Comparison of ENCODE assay signal across 1 cellular context in the genomic region with DNA sequence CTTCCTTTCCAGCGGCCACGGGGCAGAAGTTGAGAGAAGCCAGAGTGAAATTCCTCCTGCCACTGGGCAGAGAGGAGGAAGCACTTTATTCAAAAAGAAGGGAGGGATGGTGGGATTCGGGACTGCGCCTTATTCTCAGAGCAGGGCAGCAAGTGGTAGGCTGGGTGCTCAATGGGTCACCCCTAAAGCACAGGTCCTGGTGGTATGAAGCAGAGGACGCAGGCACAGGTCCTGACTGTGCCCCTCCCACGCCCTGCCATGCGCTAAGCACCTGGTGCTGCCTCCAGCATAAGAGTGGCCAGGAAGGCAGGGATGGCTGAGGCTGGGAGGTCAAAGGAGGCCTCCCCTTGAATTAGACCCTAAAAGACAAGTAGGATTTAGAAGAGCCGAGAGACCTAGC.
TF ChIP-seq lines count a peak whose summit lies in the region.

No MANE protein-coding gene starts in this region.

TF ChIP-seq in H1, 55 proteins besides CTCF, POLR2A, EP300 and RAD21:
- TF ChIP-seq GTF2F1 (IDR thresholded peaks at IDR 0.05; ENCODE audit: borderline replicate concordance, low read depth, low read length): no peak
- TF ChIP-seq TEAD4 (IDR thresholded peaks at IDR 0.05; ENCODE audit: low read depth, low read length): no peak
- TF ChIP-seq CEBPB (IDR thresholded peaks at IDR 0.05; ENCODE audit: low read depth, low read length): no peak
- TF ChIP-seq, protein P1, sequence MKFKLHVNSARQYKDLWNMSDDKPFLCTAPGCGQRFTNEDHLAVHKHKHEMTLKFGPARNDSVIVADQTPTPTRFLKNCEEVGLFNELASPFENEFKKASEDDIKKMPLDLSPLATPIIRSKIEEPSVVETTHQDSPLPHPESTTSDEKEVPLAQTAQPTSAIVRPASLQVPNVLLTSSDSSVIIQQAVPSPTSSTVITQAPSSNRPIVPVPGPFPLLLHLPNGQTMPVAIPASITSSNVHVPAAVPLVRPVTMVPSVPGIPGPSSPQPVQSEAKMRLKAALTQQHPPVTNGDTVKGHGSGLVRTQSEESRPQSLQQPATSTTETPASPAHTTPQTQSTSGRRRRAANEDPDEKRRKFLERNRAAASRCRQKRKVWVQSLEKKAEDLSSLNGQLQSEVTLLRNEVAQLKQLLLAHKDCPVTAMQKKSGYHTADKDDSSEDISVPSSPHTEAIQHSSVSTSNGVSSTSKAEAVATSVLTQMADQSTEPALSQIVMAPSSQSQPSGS (IDR thresholded peaks at IDR 0.05; ENCODE audit: low read length): no peak
- no peak for TF ChIP-seq CHD2 (IDR thresholded peaks at IDR 0.05; ENCODE audit: low read length)
- TF ChIP-seq KDM1A (IDR thresholded peaks at IDR 0.05; ENCODE audit: borderline replicate concordance, low read length): no peak
- TF ChIP-seq GABPA (IDR thresholded peaks at IDR 0.05; ENCODE audit: borderline replicate concordance, insufficient read depth, low read length): no peak
- no peak for TF ChIP-seq HDAC2 (IDR thresholded peaks at IDR 0.05; ENCODE audit: borderline replicate concordance in 1 of 2, low read depth in 2 of 2, low read length in 2 of 2)
- TF ChIP-seq, protein P2, sequence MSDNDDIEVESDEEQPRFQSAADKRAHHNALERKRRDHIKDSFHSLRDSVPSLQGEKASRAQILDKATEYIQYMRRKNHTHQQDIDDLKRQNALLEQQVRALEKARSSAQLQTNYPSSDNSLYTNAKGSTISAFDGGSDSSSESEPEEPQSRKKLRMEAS (IDR thresholded peaks at IDR 0.05): no peak
- TF ChIP-seq RXRA (IDR thresholded peaks at IDR 0.05; ENCODE audit: insufficient read depth, low read depth, low read length): no peak
- TF ChIP-seq, protein P3, sequence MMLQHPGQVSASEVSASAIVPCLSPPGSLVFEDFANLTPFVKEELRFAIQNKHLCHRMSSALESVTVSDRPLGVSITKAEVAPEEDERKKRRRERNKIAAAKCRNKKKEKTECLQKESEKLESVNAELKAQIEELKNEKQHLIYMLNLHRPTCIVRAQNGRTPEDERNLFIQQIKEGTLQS (IDR thresholded peaks at IDR 0.05; ENCODE audit: insufficient read depth, low read depth, low read length): no peak
- no peak for TF ChIP-seq TCF12 (IDR thresholded peaks at IDR 0.05; ENCODE audit: low read depth, low read length)
- TF ChIP-seq YY1 (IDR thresholded peaks at IDR 0.05; ENCODE audit: low read depth, low read length): no peak
- TF ChIP-seq KDM5A (IDR thresholded peaks at IDR 0.05; ENCODE audit: low read length): no peak
- no peak for TF ChIP-seq TAF1 (IDR thresholded peaks at IDR 0.05; ENCODE audit: low read depth, low read length)
- TF ChIP-seq JUND (IDR thresholded peaks at IDR 0.05; ENCODE audit: low read length): no peak
- TF ChIP-seq POU5F1 (IDR thresholded peaks at IDR 0.05; ENCODE audit: low read depth, low read length): no peak
- TF ChIP-seq RBBP5 (IDR thresholded peaks at IDR 0.05; ENCODE audit: borderline replicate concordance, low read depth, low read length): no peak
- TF ChIP-seq, protein P4, sequence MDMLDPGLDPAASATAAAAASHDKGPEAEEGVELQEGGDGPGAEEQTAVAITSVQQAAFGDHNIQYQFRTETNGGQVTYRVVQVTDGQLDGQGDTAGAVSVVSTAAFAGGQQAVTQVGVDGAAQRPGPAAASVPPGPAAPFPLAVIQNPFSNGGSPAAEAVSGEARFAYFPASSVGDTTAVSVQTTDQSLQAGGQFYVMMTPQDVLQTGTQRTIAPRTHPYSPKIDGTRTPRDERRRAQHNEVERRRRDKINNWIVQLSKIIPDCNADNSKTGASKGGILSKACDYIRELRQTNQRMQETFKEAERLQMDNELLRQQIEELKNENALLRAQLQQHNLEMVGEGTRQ (IDR thresholded peaks at IDR 0.05; ENCODE audit: low read length): no peak
